Comparison of ENCODE assay signal across 8 cellular contexts in the genomic region with DNA sequence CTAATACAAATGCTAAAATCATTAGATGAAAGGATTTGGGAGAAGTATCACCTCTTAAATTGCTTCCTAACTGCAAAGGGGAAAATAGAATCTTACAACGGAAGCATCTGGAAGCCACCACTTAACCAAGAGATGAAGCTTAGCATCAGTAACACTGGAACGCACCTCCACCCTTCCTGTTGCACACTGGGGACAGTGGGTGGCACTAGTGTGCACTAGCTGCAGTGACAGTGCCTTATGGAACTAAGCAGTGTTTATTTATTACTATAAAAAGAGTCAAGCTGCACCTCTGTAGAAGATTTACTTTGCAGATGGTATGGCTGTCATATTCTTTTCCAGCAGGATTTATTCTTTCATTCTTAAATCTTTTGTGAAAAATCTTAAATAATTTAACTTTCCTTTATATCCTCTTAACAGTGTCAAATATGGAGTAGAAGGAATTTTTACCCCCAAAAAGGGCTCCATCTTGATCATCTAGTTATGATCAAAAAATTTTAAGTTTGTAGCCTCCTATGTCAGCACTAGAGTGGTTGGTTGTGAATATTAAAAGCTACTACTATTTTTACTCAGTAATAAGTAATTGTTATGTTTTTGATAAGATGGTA.
A peak's percentile ranks its signal among the peaks of the same experiment; 100 is the strongest.
DNase-seq lines count a peak whose midpoint lies in the region; ATAC-seq and TF ChIP-seq lines count a peak whose summit lies in the region.

No MANE protein-coding gene starts in this region.

- POLR2A ChIA-PET in SK-N-SH (lab: Yijun Ruan, JAX) = interaction anchor here (0.7 to 1.0 kb wide), 2 partner anchors 95 to 256 kb away, joined by 3 read pairs; no protein-coding TSS in a partner anchor

- no peaks in the 10 kb centered on the region for H3K27me3 ChIP-seq in SK-N-SH (ENCODE audit: insufficient read depth)

- no peak overlapping the region for H3K9ac ChIP-seq in SK-N-SH

- H3K27ac ChIP-seq in SK-N-SH (ENCODE audit: low read depth in 2 of 2, low read length in 1 of 2) = no peak overlapping the region

- H3K79me2 ChIP-seq in SK-N-SH (ENCODE audit: insufficient read depth) = peaks cover 10% of the 10 kb centered on the region

- no peak overlapping the region for H3K4me2 ChIP-seq in SK-N-SH

- peak; percentile 72 for ATAC-seq in HG03378 (IDR thresholded peaks at IDR 0.05; ENCODE audit: unreplicated experiment)
- ATAC-seq in esophagus mucosa = peak; percentile 63
- no peak for ATAC-seq in HG02798 (IDR thresholded peaks at IDR 0.05; ENCODE audit: poor library complexity, unreplicated experiment)
- no peak for ATAC-seq in HG03139 (IDR thresholded peaks at IDR 0.05; ENCODE audit: unreplicated experiment)

- 24% methylated on average over 2 of the region's 2 CpGs for whole genome bisulfite sequencing in SK-N-SH (ENCODE audit: low lambda C conversion rate)

- peak; percentile 87 for TF ChIP-seq RAD21 in SK-N-SH (IDR thresholded peaks at IDR 0.05; ENCODE audit: low read length)

- peak; percentile 69 for TF ChIP-seq CTCF in SK-N-SH (IDR thresholded peaks at IDR 0.05)

- TF ChIP-seq EP300 in SK-N-SH (IDR thresholded peaks at IDR 0.05; ENCODE audit: borderline replicate concordance in 1 of 2, low read depth in 1 of 2, low read length in 1 of 2) = no peak

- H4K20me1 ChIP-seq in SK-N-SH (ENCODE audit: insufficient read depth) = 0 out of 2 replicates have a peak, but pooled peaks cover 8% of the 10 kb centered on the region

- no peaks in the 10 kb centered on the region for H3K9me2 ChIP-seq in SK-N-SH

- H3K36me3 ChIP-seq in SK-N-SH (replicated peaks in 1 of 2; ENCODE audit: control insufficient read depth in 1 of 2, insufficient read depth in 2 of 2, low read length in 1 of 2) = peaks cover 0 to 3% of the 10 kb centered on the region in 2 experiments

- no peaks in the 10 kb centered on the region for H3K9me3 ChIP-seq in SK-N-SH

- DNase-seq in A172 (ENCODE audit: low spot score) = peak; percentile 23
- DNase-seq in GM03348 (ENCODE audit: low spot score) = peak; percentile 15
- DNase-seq in SK-N-SH = peak; percentile 64
- peak; percentile 26 for DNase-seq in renal cortical epithelial cell (ENCODE audit: low read depth)

- H3K4me3 ChIP-seq in SK-N-SH (ENCODE audit: low read depth in 2 of 2, low read length in 1 of 2) = no peak overlapping the region

- H3F3A ChIP-seq in SK-N-SH (replicated peaks; ENCODE audit: insufficient read depth) = no peaks in the 10 kb centered on the region

- H3K4me1 ChIP-seq in SK-N-SH (ENCODE audit: control insufficient read depth in 1 of 2, insufficient read depth in 2 of 2, low read depth in 1 of 2, low read length in 1 of 2) = 0 out of 4 replicates have a peak, but pooled peaks cover 0 to 4% of the 10 kb centered on the region in 2 experiments

- CTCF ChIA-PET in SK-N-SH (lab: Yijun Ruan, JAX) = interaction anchor here (0.6 to 4.2 kb wide), 55 partner anchors 10 to 332 kb away, joined by 3 to 89 read pairs (median 4); a partner anchor contains a TSS

- no peak overlapping the region for H2AFZ ChIP-seq in SK-N-SH (ENCODE audit: low read depth)

TF ChIP-seq in SK-N-SH, 30 proteins besides CTCF, POLR2A, EP300 and RAD21:
- no peak for TF ChIP-seq YY1 (IDR thresholded peaks at IDR 0.05; ENCODE audit: low read depth)
- TF ChIP-seq, protein P1, sequence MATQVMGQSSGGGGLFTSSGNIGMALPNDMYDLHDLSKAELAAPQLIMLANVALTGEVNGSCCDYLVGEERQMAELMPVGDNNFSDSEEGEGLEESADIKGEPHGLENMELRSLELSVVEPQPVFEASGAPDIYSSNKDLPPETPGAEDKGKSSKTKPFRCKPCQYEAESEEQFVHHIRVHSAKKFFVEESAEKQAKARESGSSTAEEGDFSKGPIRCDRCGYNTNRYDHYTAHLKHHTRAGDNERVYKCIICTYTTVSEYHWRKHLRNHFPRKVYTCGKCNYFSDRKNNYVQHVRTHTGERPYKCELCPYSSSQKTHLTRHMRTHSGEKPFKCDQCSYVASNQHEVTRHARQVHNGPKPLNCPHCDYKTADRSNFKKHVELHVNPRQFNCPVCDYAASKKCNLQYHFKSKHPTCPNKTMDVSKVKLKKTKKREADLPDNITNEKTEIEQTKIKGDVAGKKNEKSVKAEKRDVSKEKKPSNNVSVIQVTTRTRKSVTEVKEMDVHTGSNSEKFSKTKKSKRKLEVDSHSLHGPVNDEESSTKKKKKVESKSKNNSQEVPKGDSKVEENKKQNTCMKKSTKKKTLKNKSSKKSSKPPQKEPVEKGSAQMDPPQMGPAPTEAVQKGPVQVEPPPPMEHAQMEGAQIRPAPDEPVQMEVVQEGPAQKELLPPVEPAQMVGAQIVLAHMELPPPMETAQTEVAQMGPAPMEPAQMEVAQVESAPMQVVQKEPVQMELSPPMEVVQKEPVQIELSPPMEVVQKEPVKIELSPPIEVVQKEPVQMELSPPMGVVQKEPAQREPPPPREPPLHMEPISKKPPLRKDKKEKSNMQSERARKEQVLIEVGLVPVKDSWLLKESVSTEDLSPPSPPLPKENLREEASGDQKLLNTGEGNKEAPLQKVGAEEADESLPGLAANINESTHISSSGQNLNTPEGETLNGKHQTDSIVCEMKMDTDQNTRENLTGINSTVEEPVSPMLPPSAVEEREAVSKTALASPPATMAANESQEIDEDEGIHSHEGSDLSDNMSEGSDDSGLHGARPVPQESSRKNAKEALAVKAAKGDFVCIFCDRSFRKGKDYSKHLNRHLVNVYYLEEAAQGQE (IDR thresholded peaks at IDR 0.05; ENCODE audit: low read depth, low read length) = no peak
- TF ChIP-seq, protein P2, sequence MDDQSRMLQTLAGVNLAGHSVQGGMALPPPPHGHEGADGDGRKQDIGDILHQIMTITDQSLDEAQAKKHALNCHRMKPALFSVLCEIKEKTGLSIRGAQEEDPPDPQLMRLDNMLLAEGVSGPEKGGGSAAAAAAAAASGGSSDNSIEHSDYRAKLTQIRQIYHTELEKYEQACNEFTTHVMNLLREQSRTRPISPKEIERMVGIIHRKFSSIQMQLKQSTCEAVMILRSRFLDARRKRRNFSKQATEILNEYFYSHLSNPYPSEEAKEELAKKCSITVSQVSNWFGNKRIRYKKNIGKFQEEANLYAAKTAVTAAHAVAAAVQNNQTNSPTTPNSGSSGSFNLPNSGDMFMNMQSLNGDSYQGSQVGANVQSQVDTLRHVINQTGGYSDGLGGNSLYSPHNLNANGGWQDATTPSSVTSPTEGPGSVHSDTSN (IDR thresholded peaks at IDR 0.05) = no peak
- TF ChIP-seq SMC3 (IDR thresholded peaks at IDR 0.05; ENCODE audit: low read depth, low read length) = peak; percentile 80
- no peak for TF ChIP-seq GATA2 (CRISPR knock-in tag; IDR thresholded peaks at IDR 0.05)
TF ChIP-seq in SK-N-SH: peak in this region for 1.

Comparison
In these comparisons a context has a peak if more than half of its experiments do, and no peak if none do; other contexts are left out.
1. ATAC-seq: peak in HG03378 (single experiment) and esophagus mucosa (single experiment); none in HG02798 (single experiment) and HG03139 (single experiment).
2. Peak in every context shown above with its lines, with median percentiles within 50 percentile points of each other: DNase-seq.